ENCODE assay signal across 2 cellular contexts in the genomic region with DNA sequence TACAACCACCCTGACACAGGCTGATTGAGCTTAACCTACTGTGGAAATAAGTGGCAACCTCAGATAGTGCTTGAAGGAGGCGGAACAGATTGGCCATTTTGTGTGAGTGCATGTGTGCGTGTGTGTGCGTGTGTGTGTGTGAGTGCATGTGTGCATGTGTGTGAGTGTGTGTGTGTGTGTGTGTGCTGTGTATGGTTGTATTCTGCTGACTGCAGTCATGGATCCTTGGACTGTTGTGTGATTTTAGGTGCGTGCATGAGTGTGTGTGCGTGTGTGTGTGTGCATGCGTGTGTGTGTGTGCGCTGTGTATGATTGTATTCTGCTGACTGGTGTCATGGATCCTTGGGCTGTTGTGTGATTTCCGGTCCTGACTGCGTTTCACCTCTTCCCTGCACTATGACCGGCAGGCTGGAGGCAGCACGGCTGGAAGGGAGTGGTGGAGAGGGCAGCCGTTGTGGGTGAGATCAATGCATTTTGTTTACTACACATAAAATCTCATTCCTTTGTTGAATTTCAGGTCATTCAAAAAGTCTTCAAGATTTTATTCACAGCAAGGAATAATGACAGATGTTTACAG.
TF ChIP-seq lines count a peak whose summit lies in the region.

No MANE protein-coding gene starts in this region.

TF ChIP-seq in IMR-90, 13 proteins besides CTCF, POLR2A, EP300 and RAD21:
- TF ChIP-seq, protein P1, sequence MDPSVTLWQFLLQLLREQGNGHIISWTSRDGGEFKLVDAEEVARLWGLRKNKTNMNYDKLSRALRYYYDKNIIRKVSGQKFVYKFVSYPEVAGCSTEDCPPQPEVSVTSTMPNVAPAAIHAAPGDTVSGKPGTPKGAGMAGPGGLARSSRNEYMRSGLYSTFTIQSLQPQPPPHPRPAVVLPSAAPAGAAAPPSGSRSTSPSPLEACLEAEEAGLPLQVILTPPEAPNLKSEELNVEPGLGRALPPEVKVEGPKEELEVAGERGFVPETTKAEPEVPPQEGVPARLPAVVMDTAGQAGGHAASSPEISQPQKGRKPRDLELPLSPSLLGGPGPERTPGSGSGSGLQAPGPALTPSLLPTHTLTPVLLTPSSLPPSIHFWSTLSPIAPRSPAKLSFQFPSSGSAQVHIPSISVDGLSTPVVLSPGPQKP (IDR thresholded peaks at IDR 0.05; ENCODE audit: borderline replicate concordance, low read depth, low read length): no peak
- TF ChIP-seq MXI1 (IDR thresholded peaks at IDR 0.05; ENCODE audit: borderline replicate concordance, low read depth, low read length) (no peak), NFE2L2 (IDR thresholded peaks at IDR 0.05; ENCODE audit: low read depth, low read length) (no peak), CHD1 (IDR thresholded peaks at IDR 0.05; ENCODE audit: low read depth, low read length) (no peak), RFX5 (IDR thresholded peaks at IDR 0.05; ENCODE audit: low read depth, low read length) (no peak), MAFK (IDR thresholded peaks at IDR 0.05; ENCODE audit: low read depth, low read length) (no peak), BHLHE40 (IDR thresholded peaks at IDR 0.05; ENCODE audit: low read depth, low read length) (no peak), SMC3 (IDR thresholded peaks at IDR 0.05; ENCODE audit: low read depth, low read length) (no peak), MAZ (IDR thresholded peaks at IDR 0.05; ENCODE audit: borderline replicate concordance, low read depth, low read length) (no peak), CEBPB (IDR thresholded peaks at IDR 0.05; ENCODE audit: low read depth, low read length) (no peak), FOS (IDR thresholded peaks at IDR 0.05; ENCODE audit: low read depth, low read length) (no peak), RCOR1 (IDR thresholded peaks at IDR 0.05; ENCODE audit: insufficient replicate concordance, low read length) (no peak)
- TF ChIP-seq, protein P2, sequence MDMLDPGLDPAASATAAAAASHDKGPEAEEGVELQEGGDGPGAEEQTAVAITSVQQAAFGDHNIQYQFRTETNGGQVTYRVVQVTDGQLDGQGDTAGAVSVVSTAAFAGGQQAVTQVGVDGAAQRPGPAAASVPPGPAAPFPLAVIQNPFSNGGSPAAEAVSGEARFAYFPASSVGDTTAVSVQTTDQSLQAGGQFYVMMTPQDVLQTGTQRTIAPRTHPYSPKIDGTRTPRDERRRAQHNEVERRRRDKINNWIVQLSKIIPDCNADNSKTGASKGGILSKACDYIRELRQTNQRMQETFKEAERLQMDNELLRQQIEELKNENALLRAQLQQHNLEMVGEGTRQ (IDR thresholded peaks at IDR 0.05; ENCODE audit: low read depth, low read length): no peak

TF ChIP-seq in GM12878, 131 proteins besides CTCF, POLR2A, EP300 and RAD21:
- TF ChIP-seq RCOR1 (conservative IDR thresholded peaks at IDR 0.05; ENCODE audit: low read depth, low read length) (no peak), CREB1 (IDR thresholded peaks at IDR 0.05; ENCODE audit: low read depth) (no peak), ZZZ3 (IDR thresholded peaks at IDR 0.05; ENCODE audit: control insufficient read depth, insufficient read length, low read depth) (no peak), HDGF (IDR thresholded peaks at IDR 0.05) (0 out of 2 replicates have a peak, but pooled peaks have one; percentile 50), POLR2AphosphoS2 (IDR thresholded peaks at IDR 0.05; ENCODE audit: low read depth, low read length) (no peak), CHD1 (IDR thresholded peaks at IDR 0.05; ENCODE audit: low read depth, low read length) (no peak), SRF (IDR thresholded peaks at IDR 0.05; ENCODE audit: low read depth in 2 of 2, low read length in 2 of 2) (no peak), TCF3 (IDR thresholded peaks at IDR 0.05; ENCODE audit: borderline replicate concordance, insufficient read depth, low read depth, low read length) (0 out of 2 replicates have a peak, but pooled peaks have one; percentile 13), TBL1XR1 (IDR thresholded peaks at IDR 0.05; ENCODE audit: low read depth, low read length) (no peak), ZNF274 (IDR thresholded peaks at IDR 0.05; ENCODE audit: insufficient read depth, insufficient read length) (no peak), POU2F2 (IDR thresholded peaks at IDR 0.05; ENCODE audit: borderline replicate concordance, low read depth, low read length) (no peak), ZNF384 (IDR thresholded peaks at IDR 0.05; ENCODE audit: borderline replicate concordance, low read depth, low read length) (no peak), EZH2 (IDR thresholded peaks at IDR 0.05; ENCODE audit: borderline replicate concordance, control insufficient read depth, low read depth, low read length) (no peak), NR2C1 (IDR thresholded peaks at IDR 0.05) (no peak)
- TF ChIP-seq, protein P3, sequence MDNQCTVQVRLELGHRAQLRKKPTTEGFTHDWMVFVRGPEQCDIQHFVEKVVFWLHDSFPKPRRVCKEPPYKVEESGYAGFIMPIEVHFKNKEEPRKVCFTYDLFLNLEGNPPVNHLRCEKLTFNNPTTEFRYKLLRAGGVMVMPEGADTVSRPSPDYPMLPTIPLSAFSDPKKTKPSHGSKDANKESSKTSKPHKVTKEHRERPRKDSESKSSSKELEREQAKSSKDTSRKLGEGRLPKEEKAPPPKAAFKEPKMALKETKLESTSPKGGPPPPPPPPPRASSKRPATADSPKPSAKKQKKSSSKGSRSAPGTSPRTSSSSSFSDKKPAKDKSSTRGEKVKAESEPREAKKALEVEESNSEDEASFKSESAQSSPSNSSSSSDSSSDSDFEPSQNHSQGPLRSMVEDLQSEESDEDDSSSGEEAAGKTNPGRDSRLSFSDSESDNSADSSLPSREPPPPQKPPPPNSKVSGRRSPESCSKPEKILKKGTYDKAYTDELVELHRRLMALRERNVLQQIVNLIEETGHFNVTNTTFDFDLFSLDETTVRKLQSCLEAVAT (IDR thresholded peaks at IDR 0.05): 0 out of 2 replicates have a peak, but pooled peaks have one; percentile 41
- TF ChIP-seq, protein P4, sequence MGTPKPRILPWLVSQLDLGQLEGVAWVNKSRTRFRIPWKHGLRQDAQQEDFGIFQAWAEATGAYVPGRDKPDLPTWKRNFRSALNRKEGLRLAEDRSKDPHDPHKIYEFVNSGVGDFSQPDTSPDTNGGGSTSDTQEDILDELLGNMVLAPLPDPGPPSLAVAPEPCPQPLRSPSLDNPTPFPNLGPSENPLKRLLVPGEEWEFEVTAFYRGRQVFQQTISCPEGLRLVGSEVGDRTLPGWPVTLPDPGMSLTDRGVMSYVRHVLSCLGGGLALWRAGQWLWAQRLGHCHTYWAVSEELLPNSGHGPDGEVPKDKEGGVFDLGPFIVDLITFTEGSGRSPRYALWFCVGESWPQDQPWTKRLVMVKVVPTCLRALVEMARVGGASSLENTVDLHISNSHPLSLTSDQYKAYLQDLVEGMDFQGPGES (IDR thresholded peaks at IDR 0.05): no peak
- TF ChIP-seq, protein P5, sequence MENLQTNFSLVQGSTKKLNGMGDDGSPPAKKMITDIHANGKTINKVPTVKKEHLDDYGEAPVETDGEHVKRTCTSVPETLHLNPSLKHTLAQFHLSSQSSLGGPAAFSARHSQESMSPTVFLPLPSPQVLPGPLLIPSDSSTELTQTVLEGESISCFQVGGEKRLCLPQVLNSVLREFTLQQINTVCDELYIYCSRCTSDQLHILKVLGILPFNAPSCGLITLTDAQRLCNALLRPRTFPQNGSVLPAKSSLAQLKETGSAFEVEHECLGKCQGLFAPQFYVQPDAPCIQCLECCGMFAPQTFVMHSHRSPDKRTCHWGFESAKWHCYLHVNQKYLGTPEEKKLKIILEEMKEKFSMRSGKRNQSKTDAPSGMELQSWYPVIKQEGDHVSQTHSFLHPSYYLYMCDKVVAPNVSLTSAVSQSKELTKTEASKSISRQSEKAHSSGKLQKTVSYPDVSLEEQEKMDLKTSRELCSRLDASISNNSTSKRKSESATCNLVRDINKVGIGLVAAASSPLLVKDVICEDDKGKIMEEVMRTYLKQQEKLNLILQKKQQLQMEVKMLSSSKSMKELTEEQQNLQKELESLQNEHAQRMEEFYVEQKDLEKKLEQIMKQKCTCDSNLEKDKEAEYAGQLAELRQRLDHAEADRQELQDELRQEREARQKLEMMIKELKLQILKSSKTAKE (IDR thresholded peaks at IDR 0.05; ENCODE audit: low read depth, poor library complexity, severe bottlenecking): no peak
- TF ChIP-seq, protein P6, sequence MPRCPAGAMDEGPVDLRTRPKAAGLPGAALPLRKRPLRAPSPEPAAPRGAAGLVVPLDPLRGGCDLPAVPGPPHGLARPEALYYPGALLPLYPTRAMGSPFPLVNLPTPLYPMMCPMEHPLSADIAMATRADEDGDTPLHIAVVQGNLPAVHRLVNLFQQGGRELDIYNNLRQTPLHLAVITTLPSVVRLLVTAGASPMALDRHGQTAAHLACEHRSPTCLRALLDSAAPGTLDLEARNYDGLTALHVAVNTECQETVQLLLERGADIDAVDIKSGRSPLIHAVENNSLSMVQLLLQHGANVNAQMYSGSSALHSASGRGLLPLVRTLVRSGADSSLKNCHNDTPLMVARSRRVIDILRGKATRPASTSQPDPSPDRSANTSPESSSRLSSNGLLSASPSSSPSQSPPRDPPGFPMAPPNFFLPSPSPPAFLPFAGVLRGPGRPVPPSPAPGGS (IDR thresholded peaks at IDR 0.05; ENCODE audit: borderline replicate concordance, insufficient read depth, low read depth, low read length, poor library complexity, severe bottlenecking): peak; percentile 93
- TF ChIP-seq, protein P7, sequence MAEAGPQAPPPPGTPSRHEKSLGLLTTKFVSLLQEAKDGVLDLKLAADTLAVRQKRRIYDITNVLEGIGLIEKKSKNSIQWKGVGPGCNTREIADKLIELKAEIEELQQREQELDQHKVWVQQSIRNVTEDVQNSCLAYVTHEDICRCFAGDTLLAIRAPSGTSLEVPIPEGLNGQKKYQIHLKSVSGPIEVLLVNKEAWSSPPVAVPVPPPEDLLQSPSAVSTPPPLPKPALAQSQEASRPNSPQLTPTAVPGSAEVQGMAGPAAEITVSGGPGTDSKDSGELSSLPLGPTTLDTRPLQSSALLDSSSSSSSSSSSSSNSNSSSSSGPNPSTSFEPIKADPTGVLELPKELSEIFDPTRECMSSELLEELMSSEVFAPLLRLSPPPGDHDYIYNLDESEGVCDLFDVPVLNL (IDR thresholded peaks at IDR 0.05; ENCODE audit: low read depth, low read length): no peak
